16 cellular contexts compared by ENCODE assay signal in the genomic region with DNA sequence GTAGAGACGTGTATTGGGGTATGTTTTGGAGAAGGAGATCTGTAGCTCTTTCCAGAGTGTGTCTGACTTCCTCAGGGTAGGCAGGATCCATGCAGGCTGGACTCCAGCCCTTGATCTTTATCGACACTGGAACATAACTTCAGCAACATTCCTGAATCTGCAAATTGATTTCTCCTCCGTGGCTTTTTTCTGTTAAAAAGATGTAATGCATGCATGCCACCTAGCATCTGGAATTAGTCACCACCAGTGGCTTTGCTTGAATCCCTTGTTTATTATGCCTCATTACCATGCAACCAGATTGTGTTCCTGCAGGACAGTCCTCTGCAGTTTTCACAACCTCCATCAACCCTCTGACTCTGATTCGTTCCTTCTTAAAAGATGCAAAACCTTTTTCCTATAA.
DNase-seq lines count a peak whose midpoint lies in the region; ATAC-seq and TF ChIP-seq lines count a peak whose summit lies in the region.
"Had no signal": no experiment of that assay in that cellular context is flagged by ENCODE, and none has a peak within 500 bp of the region (broad histone marks: within the 10 kb centered on the region; RNA-seq: fewer than 3 reads in every experiment).

No MANE protein-coding gene starts in this region.

- H3K4me1 ChIP-seq in esophagus muscularis mucosa (peaks cover 0 to 5% (median 0%) of the 10 kb centered on the region in 4 donors), trophoblast cell (ENCODE audit: control insufficient read depth in 1 of 2, insufficient read depth in 2 of 2, low read length in 2 of 2) (no peaks in the 10 kb centered on the region), OCI-LY7 (ENCODE audit: insufficient read depth, low read length, poor library complexity, severe bottlenecking) (no peaks in the 10 kb centered on the region)

- POLR2A ChIA-PET in OCI-LY7 (lab: Charles Lee), result no interaction called here

- H3K9me2 ChIP-seq in OCI-LY7 (ENCODE audit: insufficient read depth, low read length), result no peaks in the 10 kb centered on the region

- BruUV-seq in OCI-LY7 (replicated peaks; lab: Mats Ljungman, UMichigan), result no TSS peak

- no peak overlapping the region for H2BK5ac ChIP-seq in trophoblast cell (ENCODE audit: low read depth, low read length, poor library complexity)

- H4K8ac ChIP-seq in trophoblast cell (ENCODE audit: low read depth, low read length), result no peak overlapping the region

- CTCF ChIA-PET in OCI-LY7 (lab: Charles Lee; ENCODE audit: unreplicated experiment), result no interaction called here

- no peak overlapping the region for H4K12ac ChIP-seq in trophoblast cell (ENCODE audit: low read depth, low read length)

- no peak overlapping the region for H3K9ac ChIP-seq in trophoblast cell (ENCODE audit: low read length)

- H3K4me2 ChIP-seq in trophoblast cell (ENCODE audit: low read length) (no peak overlapping the region), OCI-LY7 (ENCODE audit: low read length) (no peak overlapping the region)

- H2AK5ac ChIP-seq in trophoblast cell (ENCODE audit: low read length), result no peak overlapping the region

- in situ Hi-C loops in GM13977 (cut with MboI; ENCODE audit: low pct_unique_long_range_greater_than_20kb, low sequenced_read_pairs, unreplicated experiment), result loop anchor here (10.0 kb wide), 1 partner anchor 389 kb away; no protein-coding TSS in a partner anchor

- H3K79me2 ChIP-seq in trophoblast cell (ENCODE audit: control insufficient read depth, insufficient read depth, low read length, poor library complexity), result no peaks in the 10 kb centered on the region
- H3K79me2 ChIP-seq in OCI-LY7 (ENCODE audit: insufficient read depth, low read depth, low read length), result no peaks in the 10 kb centered on the region

- no peak overlapping the region for H2BK120ac ChIP-seq in trophoblast cell (ENCODE audit: insufficient read depth, low read length, poor library complexity)

- intact Hi-C loops in esophagus muscularis mucosa (cut with DNase I) (no loop called here), OCI-LY7 (cut with micrococcal nuclease; ENCODE audit: unreplicated experiment) (no loop called here)

- no peak overlapping the region for H3K18ac ChIP-seq in trophoblast cell (ENCODE audit: low read length)

- H2AFZ ChIP-seq in trophoblast cell (ENCODE audit: insufficient read depth, low read length, poor library complexity) (no peak overlapping the region), OCI-LY7 (ENCODE audit: low read length) (no peak overlapping the region)

- no peaks in the 10 kb centered on the region for H3K79me1 ChIP-seq in trophoblast cell (ENCODE audit: low read length)

- WGBS in esophagus muscularis mucosa, result 64% methylated on average over 4 of the region's 4 CpGs
- WGBS in trophoblast cell (ENCODE audit: extremely low coverage, insufficient coverage, insufficient read length), result no CpG with 5 or more reads among the region's 4 CpGs

- H3K4ac ChIP-seq in trophoblast cell (ENCODE audit: low read depth, low read length), result no peak overlapping the region

- no peaks in the 10 kb centered on the region for H3K27me3 ChIP-seq in esophagus muscularis mucosa
- H3K27me3 ChIP-seq in trophoblast cell (ENCODE audit: insufficient read depth, low read length), result no peaks in the 10 kb centered on the region
- H3K27me3 ChIP-seq: sigmoid colon, suprapubic skin had no signal

- ATAC-seq in HG03457 (IDR thresholded peaks at IDR 0.05; ENCODE audit: unreplicated experiment) (no peak), HG02610 (IDR thresholded peaks at IDR 0.05; ENCODE audit: unreplicated experiment) (no peak)
- ATAC-seq: WTC11 had no signal

- H3K36me3 ChIP-seq in esophagus muscularis mucosa, result no peaks in the 10 kb centered on the region
- no peaks in the 10 kb centered on the region for H3K36me3 ChIP-seq in trophoblast cell (ENCODE audit: control insufficient read depth in 1 of 2, insufficient read depth in 2 of 2, low read length in 2 of 2)
- no peaks in the 10 kb centered on the region for H3K36me3 ChIP-seq in OCI-LY7 (ENCODE audit: insufficient read depth, low read length)
- H3K36me3 ChIP-seq: sigmoid colon, suprapubic skin had no signal

- no peak overlapping the region for H2BK12ac ChIP-seq in trophoblast cell (ENCODE audit: low read length)

- H3K4me3 ChIP-seq in esophagus muscularis mucosa (no peak overlapping the region), trophoblast cell (ENCODE audit: low read depth, low read length) (no peak overlapping the region), OCI-LY7 (ENCODE audit: low read depth, low read length, poor library complexity, severe bottlenecking) (no peak overlapping the region)
- H3K4me3 ChIP-seq: sigmoid colon, suprapubic skin had no signal

- no peak for TF ChIP-seq EP300 in esophagus muscularis mucosa (IDR thresholded peaks at IDR 0.05)

- no peak for TF ChIP-seq POLR2A in esophagus muscularis mucosa (IDR thresholded peaks at IDR 0.05; ENCODE audit: low read depth)

- H3K27ac ChIP-seq in esophagus muscularis mucosa (replicated peaks in 1 of 4) (no peak overlapping the region), trophoblast cell (ENCODE audit: low read depth, low read length) (no peak overlapping the region), OCI-LY7 (ENCODE audit: low read depth, low read length, poor library complexity, severe bottlenecking) (no peak overlapping the region)
- H3K27ac ChIP-seq: sigmoid colon, suprapubic skin had no signal

- no peak overlapping the region for H3K14ac ChIP-seq in trophoblast cell (ENCODE audit: low read length)

- H3K9me3 ChIP-seq in esophagus muscularis mucosa (no peaks in the 10 kb centered on the region), trophoblast cell (ENCODE audit: insufficient read depth, low read depth, low read length) (no peaks in the 10 kb centered on the region), OCI-LY7 (ENCODE audit: low read length) (no peaks in the 10 kb centered on the region)
- H3K9me3 ChIP-seq: sigmoid colon, suprapubic skin had no signal

- H3K23ac ChIP-seq in trophoblast cell (ENCODE audit: low read length), result no peak overlapping the region

- H4K20me1 ChIP-seq in OCI-LY7 (ENCODE audit: insufficient read depth, low read length), result no peaks in the 10 kb centered on the region

- DNase-seq in GM04504 (ENCODE audit: low read depth) (peak; percentile 88), RPMI7951 (ENCODE audit: low read depth) (peak; percentile 93), esophagus muscularis mucosa (ENCODE audit: extremely low spot score) (peak; percentile 62), trophoblast cell (peak; percentile 68 to 91), GM13977 (ENCODE audit: low spot score) (no peak), OCI-LY7 (ENCODE audit: low spot score) (no peak)
- DNase-seq: activated T-cell treated with anti-CD3 and anti-CD28 coated beads, Interleukin-2, amount 50 U/mL, for 24 hours; endodermal cell; NCI-H1048; NCI-H510A; SIG-M5; sigmoid colon had no signal

- TF ChIP-seq CTCF in esophagus muscularis mucosa (IDR thresholded peaks at IDR 0.05) (no peak), GM13977 (IDR thresholded peaks at IDR 0.05; ENCODE audit: extremely low read depth, insufficient read depth, missing control alignments) (no peak), OCI-LY7 (conservative IDR thresholded peaks at IDR 0.05; ENCODE audit: low read length) (no peak)

- H4K91ac ChIP-seq in trophoblast cell (ENCODE audit: low read depth, low read length), result no peak overlapping the region

Comparison
In these comparisons a context has a peak if more than half of its experiments do, and no peak if none do; other contexts are left out.
1. DNase-seq: peak in GM04504 (single experiment), RPMI7951 (single experiment), esophagus muscularis mucosa (single experiment) and trophoblast cell (2 of 2); none in GM13977 (single experiment) and OCI-LY7 (single experiment).